Comparison of ENCODE assay signal across 8 cellular contexts in genomic region chr6:81451787-81452186, GRCh38.
A peak's percentile ranks its signal among the peaks of the same experiment; 100 is the strongest.
DNase-seq lines count a peak whose midpoint lies in the region; ATAC-seq and TF ChIP-seq lines count a peak whose summit lies in the region.

No MANE protein-coding gene starts in this region.

- no peak overlapping the region for H2AFZ ChIP-seq in SK-N-SH (ENCODE audit: low read depth)

- H3K27ac ChIP-seq in SK-N-SH (ENCODE audit: low read depth in 2 of 2, low read length in 1 of 2) = peak overlapping the region in 1 of 2 experiments; percentile 60; a peak in 2 of 4 replicates
- peak overlapping the region in 1 of 2 donors; percentile 68 for H3K27ac ChIP-seq in lung (ENCODE audit: low read depth in 1 of 2, low read length in 1 of 2)

- peak; percentile 47 for ATAC-seq in activated CD8-positive, alpha-beta memory T cell treated with anti-CD3 and anti-CD28 coated beads, Interleukin-2, amount 10 ng/mL, durations not matched to agents 7 days and 5 days
- peak; percentile 74 for ATAC-seq in HG03108 (IDR thresholded peaks at IDR 0.05; ENCODE audit: unreplicated experiment)
- ATAC-seq in lung (ENCODE audit: insufficient read depth, low FRiP score) = peak; percentile 72

- H3K27me3 ChIP-seq in SK-N-SH (ENCODE audit: insufficient read depth) (no peaks in the 10 kb centered on the region), lung (ENCODE audit: control insufficient read depth, insufficient read depth) (no peaks in the 10 kb centered on the region)

- no peaks in the 10 kb centered on the region for H3K36me3 Mint-ChIP-seq in activated CD8-positive, alpha-beta memory T cell treated with anti-CD3 and anti-CD28 coated beads, Interleukin-2, amount 10 ng/mL, durations not matched to agents 7 days and 5 days
- no peaks in the 10 kb centered on the region for H3K36me3 Mint-ChIP-seq in mesothelial cell of epicardium

- H3K27me3 Mint-ChIP-seq in activated CD8-positive, alpha-beta memory T cell treated with anti-CD3 and anti-CD28 coated beads, Interleukin-2, amount 10 ng/mL, durations not matched to agents 7 days and 5 days = no peaks in the 10 kb centered on the region
- H3K27me3 Mint-ChIP-seq in mesothelial cell of epicardium (ENCODE audit: low read depth) = no peaks in the 10 kb centered on the region

- TF ChIP-seq CTCF in SK-N-SH (IDR thresholded peaks at IDR 0.05) = no peak
- no peak for TF ChIP-seq CTCF in lung (IDR thresholded peaks at IDR 0.05; ENCODE audit: control extremely low read depth, extremely low read depth)
- TF ChIP-seq CTCF in mesothelial cell of epicardium (IDR thresholded peaks at IDR 0.05; ENCODE audit: unreplicated experiment) = no peak

- peaks cover 0 to 3% of the 10 kb centered on the region in 2 experiments; a peak in 3 of 4 replicates for H3K4me1 ChIP-seq in SK-N-SH (ENCODE audit: control insufficient read depth in 1 of 2, insufficient read depth in 2 of 2, low read depth in 1 of 2, low read length in 1 of 2)
- peaks cover 1 to 8% of the 10 kb centered on the region in 2 donors for H3K4me1 ChIP-seq in lung (ENCODE audit: control insufficient read depth in 2 of 2, insufficient read depth in 2 of 2, low read length in 2 of 2)

- POLR2A ChIA-PET in SK-N-SH (lab: Yijun Ruan, JAX) = no interaction called here

- H3K4me1 Mint-ChIP-seq in activated CD8-positive, alpha-beta memory T cell treated with anti-CD3 and anti-CD28 coated beads, Interleukin-2, amount 10 ng/mL, durations not matched to agents 7 days and 5 days = no peaks in the 10 kb centered on the region
- H3K4me1 Mint-ChIP-seq in mesothelial cell of epicardium = no peaks in the 10 kb centered on the region

- CTCF ChIA-PET in activated CD8-positive, alpha-beta memory T cell treated with anti-CD3 and anti-CD28 coated beads, Interleukin-2, amount 10 ng/mL, durations not matched to agents 7 days and 5 days (lab: Charles Lee) = no interaction called here
- CTCF ChIA-PET in SK-N-SH (lab: Yijun Ruan, JAX) = no interaction called here

- H4K20me1 ChIP-seq in SK-N-SH (ENCODE audit: insufficient read depth) = no peaks in the 10 kb centered on the region

- WGBS in SK-N-SH (ENCODE audit: low lambda C conversion rate) = 3% methylated on average over 2 of the region's 2 CpGs
- WGBS in lung, 2 donors = 45 to 75% methylated on average over 2 of the region's 2 CpGs

- H3K9me2 ChIP-seq in SK-N-SH = no peaks in the 10 kb centered on the region

- H3F3A ChIP-seq in SK-N-SH (replicated peaks; ENCODE audit: insufficient read depth) = peaks cover 10% of the 10 kb centered on the region

- no peaks in the 10 kb centered on the region for H3K36me3 ChIP-seq in SK-N-SH (replicated peaks in 1 of 2; ENCODE audit: control insufficient read depth in 1 of 2, insufficient read depth in 2 of 2, low read length in 1 of 2)
- no peaks in the 10 kb centered on the region for H3K36me3 ChIP-seq in lung (ENCODE audit: control insufficient read depth in 2 of 2, insufficient read depth in 2 of 2, low read length in 2 of 2)

- no peak for TF ChIP-seq RAD21 in SK-N-SH (IDR thresholded peaks at IDR 0.05; ENCODE audit: low read length)

- no peaks in the 10 kb centered on the region for H3K79me2 ChIP-seq in SK-N-SH (ENCODE audit: insufficient read depth)

- H3K9ac ChIP-seq in SK-N-SH = no peak overlapping the region; the same call in 1 of the 2 replicates

- H3K9me3 Mint-ChIP-seq in activated CD8-positive, alpha-beta memory T cell treated with anti-CD3 and anti-CD28 coated beads, Interleukin-2, amount 10 ng/mL, durations not matched to agents 7 days and 5 days (ENCODE audit: low read depth) = no peaks in the 10 kb centered on the region
- H3K9me3 Mint-ChIP-seq in mesothelial cell of epicardium = no peaks in the 10 kb centered on the region

- no peak overlapping the region for H3K27ac Mint-ChIP-seq in activated CD8-positive, alpha-beta memory T cell treated with anti-CD3 and anti-CD28 coated beads, Interleukin-2, amount 10 ng/mL, durations not matched to agents 7 days and 5 days
- H3K27ac Mint-ChIP-seq in mesothelial cell of epicardium = no peak overlapping the region

- H3K4me3 Mint-ChIP-seq in activated CD8-positive, alpha-beta memory T cell treated with anti-CD3 and anti-CD28 coated beads, Interleukin-2, amount 10 ng/mL, durations not matched to agents 7 days and 5 days = no peak overlapping the region
- H3K4me3 Mint-ChIP-seq in mesothelial cell of epicardium = no peak overlapping the region

- TF ChIP-seq EP300 in SK-N-SH (IDR thresholded peaks at IDR 0.05; ENCODE audit: borderline replicate concordance in 1 of 2, low read depth in 1 of 2, low read length in 1 of 2) = peak in 1 of 2 experiments; percentile 35; a peak in 1 of 4 replicates

- DNase-seq in activated CD8-positive, alpha-beta memory T cell treated with anti-CD3 and anti-CD28 coated beads, Interleukin-2, amount 10 ng/mL, durations not matched to agents 7 days and 5 days = no peak
- DNase-seq in activated CD8-positive, alpha-beta memory T cell treated with anti-CD3 and anti-CD28 coated beads, Interleukin-2, amount 50 U/mL, for 48 hours = no peak
- no peak for DNase-seq in SK-N-SH
- DNase-seq in lung (ENCODE audit: low spot score) = no peak
- DNase-seq in DMS 273 (lab: John Stamatoyannopoulos, UW; ENCODE audit: unreplicated experiment) = no peak
- no peak for DNase-seq in NCI-H1105 treated with DMSO at 0.1 percent for 48 hours (lab: John Stamatoyannopoulos, UW)
- DNase-seq in mesothelial cell of epicardium (ENCODE audit: low spot score in 2 of 2, unreplicated experiment in 2 of 2) = no peak

- no peak overlapping the region for H3K4me3 ChIP-seq in SK-N-SH (ENCODE audit: low read depth in 2 of 2, low read length in 1 of 2)
- H3K4me3 ChIP-seq in lung = no peak overlapping the region

- no peak overlapping the region for H3K4me2 ChIP-seq in SK-N-SH

- H3K9me3 ChIP-seq in SK-N-SH = no peaks in the 10 kb centered on the region
- no peaks in the 10 kb centered on the region for H3K9me3 ChIP-seq in lung (ENCODE audit: control insufficient read depth in 2 of 2, insufficient read depth in 1 of 2, low read length in 1 of 2)

TF ChIP-seq in SK-N-SH, 30 proteins besides CTCF, POLR2A, EP300 and RAD21:
- TF ChIP-seq, protein P1, sequence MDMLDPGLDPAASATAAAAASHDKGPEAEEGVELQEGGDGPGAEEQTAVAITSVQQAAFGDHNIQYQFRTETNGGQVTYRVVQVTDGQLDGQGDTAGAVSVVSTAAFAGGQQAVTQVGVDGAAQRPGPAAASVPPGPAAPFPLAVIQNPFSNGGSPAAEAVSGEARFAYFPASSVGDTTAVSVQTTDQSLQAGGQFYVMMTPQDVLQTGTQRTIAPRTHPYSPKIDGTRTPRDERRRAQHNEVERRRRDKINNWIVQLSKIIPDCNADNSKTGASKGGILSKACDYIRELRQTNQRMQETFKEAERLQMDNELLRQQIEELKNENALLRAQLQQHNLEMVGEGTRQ (IDR thresholded peaks at IDR 0.05; ENCODE audit: borderline replicate concordance, low read depth, low read length) = no peak
- TF ChIP-seq EZH2phosphoT487 (IDR thresholded peaks at IDR 0.05; ENCODE audit: borderline replicate concordance, low read depth) (no peak), JUND (IDR thresholded peaks at IDR 0.05) (peak; percentile 82), YY1 (IDR thresholded peaks at IDR 0.05; ENCODE audit: low read depth) (no peak), TCF12 (IDR thresholded peaks at IDR 0.05) (peak; percentile 38), NFIC (IDR thresholded peaks at IDR 0.05; ENCODE audit: borderline replicate concordance) (no peak), MEF2A (IDR thresholded peaks at IDR 0.05; ENCODE audit: borderline replicate concordance, low read depth) (no peak), PBX3 (IDR thresholded peaks at IDR 0.05) (peak; percentile 57; the same call in 1 of the 2 replicates), FOSL2 (IDR thresholded peaks at IDR 0.05; ENCODE audit: borderline replicate concordance, low read depth) (peak; percentile 91)
